In the genomic region with DNA sequence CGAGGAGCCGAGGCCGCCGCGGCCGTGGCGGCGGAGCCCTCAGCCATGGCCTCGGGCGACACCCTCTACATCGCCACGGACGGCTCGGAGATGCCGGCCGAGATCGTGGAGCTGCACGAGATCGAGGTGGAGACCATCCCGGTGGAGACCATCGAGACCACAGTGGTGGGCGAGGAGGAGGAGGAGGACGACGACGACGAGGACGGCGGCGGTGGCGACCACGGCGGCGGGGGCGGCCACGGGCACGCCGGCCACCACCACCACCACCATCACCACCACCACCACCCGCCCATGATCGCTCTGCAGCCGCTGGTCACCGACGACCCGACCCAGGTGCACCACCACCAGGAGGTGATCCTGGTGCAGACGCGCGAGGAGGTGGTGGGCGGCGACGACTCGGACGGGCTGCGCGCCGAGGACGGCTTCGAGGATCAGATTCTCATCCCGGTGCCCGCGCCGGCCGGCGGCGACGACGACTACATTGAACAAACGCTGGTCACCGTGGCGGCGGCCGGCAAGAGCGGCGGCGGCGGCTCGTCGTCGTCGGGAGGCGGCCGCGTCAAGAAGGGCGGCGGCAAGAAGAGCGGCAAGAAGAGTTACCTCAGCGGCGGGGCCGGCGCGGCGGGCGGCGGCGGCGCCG, we compare ENCODE assay signal across 8 cellular contexts. TPM values are rescaled to one million over a fixed set of nuclear protein-coding genes. Genes with fewer than 3 reads are reported as not detected.
DNase-seq lines count a peak whose midpoint lies in the region; ATAC-seq and TF ChIP-seq lines count a peak whose summit lies in the region.

No MANE protein-coding gene starts in this region.

- H3K9me3 ChIP-seq in BLaER1 = no peaks in the 10 kb centered on the region

- H3K4me2 ChIP-seq in BLaER1 = peak overlapping the region; percentile 54

- H3K9ac ChIP-seq in BLaER1 (peak overlapping the region; percentile 99), rectal smooth muscle tissue (ENCODE audit: low read length) (peak overlapping the region; percentile 50)

- H3K36me3 ChIP-seq in BLaER1 = peaks cover 34% of the 10 kb centered on the region; the same call in 1 of the 2 replicates
- H3K36me3 ChIP-seq in rectal smooth muscle tissue (ENCODE audit: control insufficient read depth, insufficient read depth, low read length) = no peaks in the 10 kb centered on the region

- peak; percentile 46 to 51 for DNase-seq in activated T-cell treated with anti-CD3 and anti-CD28 coated beads, Interleukin-2, amount 50 U/mL, for 72 hours
- DNase-seq in glutamatergic neuron (peak; percentile 33), dedifferentiated amniotic fluid mesenchymal stem cell (ENCODE audit: extremely low spot score) (no peak)

- H3K36me3 Mint-ChIP-seq in activated T-cell treated with anti-CD3 and anti-CD28 coated beads, Interleukin-2, amount 50 U/mL, for 72 hours (ENCODE audit: insufficient read depth in 2 of 2) = peaks cover 18 to 23% of the 10 kb centered on the region in 2 donors
- H3K36me3 Mint-ChIP-seq in glutamatergic neuron (ENCODE audit: unreplicated experiment) = no peaks in the 10 kb centered on the region

- H3K27ac ChIP-seq in BLaER1 = peak overlapping the region; percentile 99
- H3K27ac ChIP-seq in rectal smooth muscle tissue (ENCODE audit: low read depth, low read length) = peak overlapping the region; percentile 90

- peak overlapping the region; percentile 97 for H3K4me3 ChIP-seq in BLaER1
- H3K4me3 ChIP-seq in rectal smooth muscle tissue (ENCODE audit: low read length) = peak overlapping the region; percentile 95

- H3K4me1 ChIP-seq in BLaER1 (peaks cover 61% of the 10 kb centered on the region), rectal smooth muscle tissue (ENCODE audit: control insufficient read depth, insufficient read depth, low read length) (peaks cover 23% of the 10 kb centered on the region)

- no peaks in the 10 kb centered on the region for H3K27me3 Mint-ChIP-seq in activated T-cell treated with anti-CD3 and anti-CD28 coated beads, Interleukin-2, amount 50 U/mL, for 72 hours (ENCODE audit: low read depth)
- peaks cover 11% of the 10 kb centered on the region for H3K27me3 Mint-ChIP-seq in glutamatergic neuron (ENCODE audit: unreplicated experiment)

- H3K9me3 Mint-ChIP-seq in activated T-cell treated with anti-CD3 and anti-CD28 coated beads, Interleukin-2, amount 50 U/mL, for 72 hours = no peaks in the 10 kb centered on the region
- H3K9me3 Mint-ChIP-seq in glutamatergic neuron (ENCODE audit: unreplicated experiment) = peaks cover 14% of the 10 kb centered on the region

- H3K4me1 Mint-ChIP-seq in activated T-cell treated with anti-CD3 and anti-CD28 coated beads, Interleukin-2, amount 50 U/mL, for 72 hours (ENCODE audit: low read depth) = peaks cover 63% of the 10 kb centered on the region
- H3K4me1 Mint-ChIP-seq in glutamatergic neuron (ENCODE audit: low read depth, unreplicated experiment) = peaks cover 29% of the 10 kb centered on the region

- TF ChIP-seq CTCF in glutamatergic neuron (IDR thresholded peaks at IDR 0.05; ENCODE audit: partially characterized antibody, unreplicated experiment) = no peak

- peak overlapping the region; percentile 86 to 91 for H3K4me3 Mint-ChIP-seq in activated T-cell treated with anti-CD3 and anti-CD28 coated beads, Interleukin-2, amount 50 U/mL, for 72 hours
- H3K4me3 Mint-ChIP-seq in glutamatergic neuron (ENCODE audit: unreplicated experiment) = peak overlapping the region; percentile 83

- ATAC-seq in HG03439 (IDR thresholded peaks at IDR 0.05; ENCODE audit: unreplicated experiment) (peak; percentile 1), HG02571 (IDR thresholded peaks at IDR 0.05; ENCODE audit: unreplicated experiment) (no peak), GM19328 (IDR thresholded peaks at IDR 0.05; ENCODE audit: unreplicated experiment) (no peak)
- ATAC-seq in activated T-cell treated with anti-CD3 and anti-CD28 coated beads, Interleukin-2, amount 50 U/mL, for 72 hours (replicated peaks in 1 of 2) = no peak

- no peak overlapping the region for H3K27ac Mint-ChIP-seq in activated T-cell treated with anti-CD3 and anti-CD28 coated beads, Interleukin-2, amount 50 U/mL, for 72 hours
- H3K27ac Mint-ChIP-seq in glutamatergic neuron (ENCODE audit: unreplicated experiment) = peak overlapping the region; percentile 73

- H4K20me1 ChIP-seq in BLaER1 = peaks cover 87% of the 10 kb centered on the region

- H3K27me3 ChIP-seq in BLaER1 (no peaks in the 10 kb centered on the region), rectal smooth muscle tissue (ENCODE audit: control insufficient read depth, insufficient read depth, low read length) (no peaks in the 10 kb centered on the region)

RNA-seq across cellular contexts. Expression of gene YY1, which starts 0.4 kb away (rescaled TPM):
- total RNA-seq in activated T-cell treated with anti-CD3 and anti-CD28 coated beads, Interleukin-2, amount 50 U/mL, for 72 hours = 10 to 100 TPM; 93.0 to 99.8 TPM
- 60.6 TPM for total RNA-seq in glutamatergic neuron (ENCODE audit: unreplicated experiment)
